Comparison of ENCODE assay signal across 9 cellular contexts in genomic region chr15:96893159-96893906, GRCh38.
DNase-seq lines count a peak whose midpoint lies in the region; ATAC-seq, FAIRE-seq and TF ChIP-seq lines count a peak whose summit lies in the region.
"Had no signal": no experiment of that assay in that cellular context is flagged by ENCODE, and none has a peak within 500 bp of the region (broad histone marks: within the 10 kb centered on the region; RNA-seq: fewer than 3 reads in every experiment).

No MANE protein-coding gene starts in this region.

- peak; percentile 29 to 72 for DNase-seq in HAP-1 (ENCODE audit: low spot score in 2 of 2)
- DNase-seq in NCI-H2227 (lab: John Stamatoyannopoulos, UW; ENCODE audit: unreplicated experiment) = peak; percentile 56
- DNase-seq in bronchial epithelial cell (ENCODE audit: low read depth) = peak; percentile 35

- no peak for ATAC-seq in HG02973 (IDR thresholded peaks at IDR 0.05; ENCODE audit: unreplicated experiment)
- no peak for ATAC-seq in GM19397 (IDR thresholded peaks at IDR 0.05; ENCODE audit: unreplicated experiment)
- ATAC-seq in GM19395 (IDR thresholded peaks at IDR 0.05; ENCODE audit: unreplicated experiment) = no peak

- H4K20me1 ChIP-seq in neural cell (ENCODE audit: insufficient read depth) = no peaks in the 10 kb centered on the region

- H3K9me3 ChIP-seq in HAP-1 (no peaks in the 10 kb centered on the region), neural cell (ENCODE audit: low read length) (no peaks in the 10 kb centered on the region)
- H3K9me3 ChIP-seq: SJSA1 had no signal

- H3K9ac ChIP-seq in neural cell (ENCODE audit: low read length) = no peak overlapping the region

- H3K4me2 ChIP-seq in neural cell (ENCODE audit: low read length) = no peak overlapping the region

- TF ChIP-seq RAD21 in neural cell (conservative IDR thresholded peaks at IDR 0.05) = peak; percentile 83

- H2AFZ ChIP-seq in neural cell (ENCODE audit: low read depth, low read length) = no peak overlapping the region

- peak; percentile 65 for TF ChIP-seq CTCF in bronchial epithelial cell (IDR thresholded peaks at IDR 0.05; ENCODE audit: insufficient read depth, low read length, severe bottlenecking)
- TF ChIP-seq CTCF in neural cell (IDR thresholded peaks at IDR 0.05; ENCODE audit: poor library complexity, severe bottlenecking) = peak; percentile 81

- H3K4me3 ChIP-seq in HAP-1 (no peak overlapping the region), bronchial epithelial cell (ENCODE audit: low read depth, low read length) (no peak overlapping the region), neural cell (ENCODE audit: low read length) (no peak overlapping the region)
- H3K4me3 ChIP-seq: lung, SJSA1 had no signal

- no peaks in the 10 kb centered on the region for H3F3A ChIP-seq in neural cell (ENCODE audit: insufficient read depth, low read length, poor library complexity, severe bottlenecking)

- H3K36me3 ChIP-seq in HAP-1 (replicated peaks) (no peaks in the 10 kb centered on the region), bronchial epithelial cell (ENCODE audit: control insufficient read depth, insufficient read depth, low read length) (no peaks in the 10 kb centered on the region), neural cell (ENCODE audit: insufficient read depth, low read length) (no peaks in the 10 kb centered on the region)
- H3K36me3 ChIP-seq: SJSA1 had no signal

- H3K27me3 ChIP-seq in HAP-1 (ENCODE audit: low read depth) = peaks cover 5% of the 10 kb centered on the region; the same call in 1 of the 2 replicates
- H3K27me3 ChIP-seq in bronchial epithelial cell (ENCODE audit: control insufficient read depth, insufficient read depth, low read length) = no peaks in the 10 kb centered on the region
- H3K27me3 ChIP-seq in neural cell (ENCODE audit: insufficient read depth, low read depth, low read length) = peaks cover 39% of the 10 kb centered on the region
- H3K27me3 ChIP-seq: SJSA1 had no signal

- in situ Hi-C loops in HAP-1 (cut with MboI; ENCODE audit: low sequenced_read_pairs) = no loop called here

- H3K9me2 ChIP-seq in neural cell (ENCODE audit: insufficient read depth, low read length) = no peaks in the 10 kb centered on the region

- H3K27ac ChIP-seq in neural cell (ENCODE audit: low read length) = no peak overlapping the region
- H3K27ac ChIP-seq: SJSA1 had no signal

- no peak for FAIRE-seq in bronchial epithelial cell (lab: Jason Lieb, UNC)

- no peaks in the 10 kb centered on the region for H3K79me2 ChIP-seq in neural cell (replicated peaks; ENCODE audit: insufficient read depth, low read length)

- TF ChIP-seq EP300 in neural cell (conservative IDR thresholded peaks at IDR 0.05; ENCODE audit: poor library complexity, severe bottlenecking) = no peak

- no peaks in the 10 kb centered on the region for H3K4me1 ChIP-seq in HAP-1
- H3K4me1 ChIP-seq: SJSA1 had no signal

TF ChIP-seq in neural cell, 6 proteins besides CTCF, POLR2A, EP300 and RAD21:
- no peak for TF ChIP-seq EZH2 (IDR thresholded peaks at IDR 0.05; ENCODE audit: borderline replicate concordance, insufficient read depth, low read length, poor library complexity, severe bottlenecking)
- TF ChIP-seq SMC3 (conservative IDR thresholded peaks at IDR 0.05; ENCODE audit: poor library complexity) = peak; percentile 87
- no peak for TF ChIP-seq REST (IDR thresholded peaks at IDR 0.05; ENCODE audit: borderline replicate concordance)
- no peak for TF ChIP-seq POLR2AphosphoS5 (IDR thresholded peaks at IDR 0.05)
- no peak for TF ChIP-seq TAF1 (IDR thresholded peaks at IDR 0.05; ENCODE audit: low read depth)
- no peak for TF ChIP-seq MXI1 (conservative IDR thresholded peaks at IDR 0.05; ENCODE audit: poor library complexity, severe bottlenecking)
TF ChIP-seq in neural cell: peak in this region for 1.
